Comparison of ENCODE assay signal across 25 cellular contexts in the genomic region with DNA sequence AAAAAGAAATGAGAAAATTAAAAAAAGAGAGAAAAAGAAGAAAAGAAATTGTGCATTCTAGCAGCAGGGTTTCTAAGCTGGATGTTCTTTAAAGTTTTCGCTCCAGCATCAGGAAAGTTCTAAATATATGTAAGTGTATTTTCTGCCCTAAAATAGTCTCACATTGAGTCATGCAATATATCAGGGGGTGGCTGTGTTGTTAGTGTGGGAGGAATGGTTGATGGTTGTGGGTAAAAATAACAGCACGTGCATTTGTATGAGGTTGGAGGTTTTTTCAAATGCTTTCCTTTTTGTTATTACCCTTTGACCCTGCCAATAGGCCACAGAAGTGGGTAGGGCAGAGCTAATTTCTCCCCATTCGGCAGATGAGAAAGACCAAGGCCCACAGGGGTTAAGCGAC.
"Had no signal": no experiment of that assay in that cellular context is flagged by ENCODE, and none has a peak within 500 bp of the region (broad histone marks: within the 10 kb centered on the region; RNA-seq: fewer than 3 reads in every experiment).

No MANE protein-coding gene starts in this region.

- H2AFZ ChIP-seq: hepatocyte had no signal

- H3K4me2 ChIP-seq: hepatocyte had no signal

- H3K36me3 Mint-ChIP-seq: mesothelial cell of epicardium, naive B cell had no signal

- H3K9me3 ChIP-seq: lower lobe of right lung, mucosa of descending colon had no signal

- H3K27ac ChIP-seq: coronary artery, dorsolateral prefrontal cortex, esophagus muscularis mucosa, foreskin keratinocyte, gastroesophageal sphincter, heart left ventricle, hepatocyte, left ventricle myocardium inferior, lower lobe of right lung had no signal

- H3K79me2 ChIP-seq: hepatocyte had no signal

- H3K4me1 ChIP-seq: esophagus muscularis mucosa, foreskin keratinocyte, gastroesophageal sphincter, heart left ventricle, left ventricle myocardium inferior, lower lobe of right lung had no signal

- H3K4me1 Mint-ChIP-seq: mesothelial cell of epicardium, naive B cell had no signal

- H3K36me3 ChIP-seq: esophagus muscularis mucosa, gastroesophageal sphincter, heart left ventricle, left ventricle myocardium inferior, lower lobe of right lung had no signal

- FAIRE-seq: colon, endothelial cell of umbilical vein, frontal cortex, islet of Langerhans, kidney had no signal

- H3K27ac Mint-ChIP-seq: mesothelial cell of epicardium, naive B cell had no signal

- H3K4me3 Mint-ChIP-seq: mesothelial cell of epicardium, naive B cell had no signal

- H3K4me3 ChIP-seq: coronary artery, dorsolateral prefrontal cortex, esophagus muscularis mucosa, gastroesophageal sphincter, heart left ventricle, hepatocyte, left ventricle myocardium inferior, lower lobe of right lung, mucosa of descending colon had no signal

- DNase-seq: dermis blood vessel endothelial cell; dorsolateral prefrontal cortex; effector CD4-positive, alpha-beta T cell; effector memory CD4-positive, alpha-beta T cell; foreskin keratinocyte; heart left ventricle; hypothalamus; kidney; kidney glomerular epithelial cell; left colon; left ventricle myocardium inferior; lower lobe of right lung; mesenchymal stem cell; mucosa of descending colon; naive B cell had no signal

- ATAC-seq: foreskin keratinocyte, gastroesophageal sphincter, heart left ventricle, left colon, left lobe of liver, mucosa of descending colon had no signal

- H3K27me3 ChIP-seq: dorsolateral prefrontal cortex, foreskin keratinocyte, hepatocyte had no signal
